ENCODE assay signal across 1 cellular context in genomic region chr10:79176949-79177602, GRCh38.
A peak's percentile ranks its signal among the peaks of the same experiment; 100 is the strongest.
TF ChIP-seq lines count a peak whose summit lies in the region.

No MANE protein-coding gene starts in this region.

TF ChIP-seq in HepG2, 621 proteins besides CTCF, POLR2A, EP300 and RAD21 (continued from another document and continues in another):
- TF ChIP-seq UBTF (CRISPR knock-in tag; IDR thresholded peaks at IDR 0.05) (peak; percentile 63), ZNF709 (CRISPR knock-in tag; IDR thresholded peaks at IDR 0.05) (no peak), NFIB (CRISPR knock-in tag; IDR thresholded peaks at IDR 0.05; ENCODE audit: borderline replicate concordance) (no peak), PRMT3 (CRISPR knock-in tag; IDR thresholded peaks at IDR 0.05; ENCODE audit: borderline replicate concordance, low read depth) (no peak), ZNF563 (CRISPR knock-in tag; IDR thresholded peaks at IDR 0.05) (peak; percentile 62; the same call in 1 of the 2 replicates), CENPX (CRISPR knock-in tag; IDR thresholded peaks at IDR 0.05) (no peak), ZNF30 (CRISPR knock-in tag; IDR thresholded peaks at IDR 0.05) (no peak), MTA3 (CRISPR knock-in tag; IDR thresholded peaks at IDR 0.05) (no peak), IKZF4 (CRISPR knock-in tag; IDR thresholded peaks at IDR 0.05; ENCODE audit: borderline replicate concordance, low read depth, not compliant biosample characterization) (no peak), ZNF121 (CRISPR knock-in tag; IDR thresholded peaks at IDR 0.05) (peak; percentile 97), FOXP1 (IDR thresholded peaks at IDR 0.05) (no peak), FOXP1 (CRISPR knock-in tag; IDR thresholded peaks at IDR 0.05) (peak; percentile 78), ZBTB42 (CRISPR knock-in tag; IDR thresholded peaks at IDR 0.05) (no peak), SAP130 (CRISPR knock-in tag; IDR thresholded peaks at IDR 0.05; ENCODE audit: low read depth) (peak; percentile 87), ZNF607 (CRISPR knock-in tag; IDR thresholded peaks at IDR 0.05; ENCODE audit: borderline replicate concordance) (peak; percentile 89; the same call in 1 of the 2 replicates), ZNF251 (CRISPR knock-in tag; IDR thresholded peaks at IDR 0.05) (no peak), ZBTB39 (CRISPR knock-in tag; IDR thresholded peaks at IDR 0.05) (no peak), ZNF841 (CRISPR knock-in tag; IDR thresholded peaks at IDR 0.05; ENCODE audit: borderline replicate concordance) (no peak), RFXAP (CRISPR knock-in tag; IDR thresholded peaks at IDR 0.05; ENCODE audit: borderline replicate concordance) (no peak), KLF9 (CRISPR knock-in tag; IDR thresholded peaks at IDR 0.05; ENCODE audit: low read depth) (no peak), ZNF225 (CRISPR knock-in tag; IDR thresholded peaks at IDR 0.05) (no peak), HNRNPUL1 (IDR thresholded peaks at IDR 0.05; ENCODE audit: low read depth, low read length) (no peak), JUN (CRISPR knock-in tag; IDR thresholded peaks at IDR 0.05) (no peak), GABPA (IDR thresholded peaks at IDR 0.05; ENCODE audit: low read depth, low read length) (no peak), GABPA (CRISPR knock-in tag; IDR thresholded peaks at IDR 0.05; ENCODE audit: low read depth) (peak; percentile 34), SNAPC4 (CRISPR knock-in tag; IDR thresholded peaks at IDR 0.05) (peak; percentile 62; the same call in 1 of the 2 replicates)
- TF ChIP-seq, protein P1, sequence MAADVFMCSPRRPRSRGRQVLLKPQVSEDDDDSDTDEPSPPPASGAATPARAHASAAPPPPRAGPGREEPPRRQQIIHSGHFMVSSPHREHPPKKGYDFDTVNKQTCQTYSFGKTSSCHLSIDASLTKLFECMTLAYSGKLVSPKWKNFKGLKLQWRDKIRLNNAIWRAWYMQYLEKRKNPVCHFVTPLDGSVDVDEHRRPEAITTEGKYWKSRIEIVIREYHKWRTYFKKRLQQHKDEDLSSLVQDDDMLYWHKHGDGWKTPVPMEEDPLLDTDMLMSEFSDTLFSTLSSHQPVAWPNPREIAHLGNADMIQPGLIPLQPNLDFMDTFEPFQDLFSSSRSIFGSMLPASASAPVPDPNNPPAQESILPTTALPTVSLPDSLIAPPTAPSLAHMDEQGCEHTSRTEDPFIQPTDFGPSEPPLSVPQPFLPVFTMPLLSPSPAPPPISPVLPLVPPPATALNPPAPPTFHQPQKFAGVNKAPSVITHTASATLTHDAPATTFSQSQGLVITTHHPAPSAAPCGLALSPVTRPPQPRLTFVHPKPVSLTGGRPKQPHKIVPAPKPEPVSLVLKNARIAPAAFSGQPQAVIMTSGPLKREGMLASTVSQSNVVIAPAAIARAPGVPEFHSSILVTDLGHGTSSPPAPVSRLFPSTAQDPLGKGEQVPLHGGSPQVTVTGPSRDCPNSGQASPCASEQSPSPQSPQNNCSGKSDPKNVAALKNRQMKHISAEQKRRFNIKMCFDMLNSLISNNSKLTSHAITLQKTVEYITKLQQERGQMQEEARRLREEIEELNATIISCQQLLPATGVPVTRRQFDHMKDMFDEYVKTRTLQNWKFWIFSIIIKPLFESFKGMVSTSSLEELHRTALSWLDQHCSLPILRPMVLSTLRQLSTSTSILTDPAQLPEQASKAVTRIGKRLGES (CRISPR knock-in tag; IDR thresholded peaks at IDR 0.05; ENCODE audit: borderline replicate concordance), result no peak
- TF ChIP-seq, protein P2, sequence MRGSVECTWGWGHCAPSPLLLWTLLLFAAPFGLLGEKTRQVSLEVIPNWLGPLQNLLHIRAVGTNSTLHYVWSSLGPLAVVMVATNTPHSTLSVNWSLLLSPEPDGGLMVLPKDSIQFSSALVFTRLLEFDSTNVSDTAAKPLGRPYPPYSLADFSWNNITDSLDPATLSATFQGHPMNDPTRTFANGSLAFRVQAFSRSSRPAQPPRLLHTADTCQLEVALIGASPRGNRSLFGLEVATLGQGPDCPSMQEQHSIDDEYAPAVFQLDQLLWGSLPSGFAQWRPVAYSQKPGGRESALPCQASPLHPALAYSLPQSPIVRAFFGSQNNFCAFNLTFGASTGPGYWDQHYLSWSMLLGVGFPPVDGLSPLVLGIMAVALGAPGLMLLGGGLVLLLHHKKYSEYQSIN (CRISPR knock-in tag; IDR thresholded peaks at IDR 0.05; ENCODE audit: borderline replicate concordance), result no peak
- TF ChIP-seq, protein P3, sequence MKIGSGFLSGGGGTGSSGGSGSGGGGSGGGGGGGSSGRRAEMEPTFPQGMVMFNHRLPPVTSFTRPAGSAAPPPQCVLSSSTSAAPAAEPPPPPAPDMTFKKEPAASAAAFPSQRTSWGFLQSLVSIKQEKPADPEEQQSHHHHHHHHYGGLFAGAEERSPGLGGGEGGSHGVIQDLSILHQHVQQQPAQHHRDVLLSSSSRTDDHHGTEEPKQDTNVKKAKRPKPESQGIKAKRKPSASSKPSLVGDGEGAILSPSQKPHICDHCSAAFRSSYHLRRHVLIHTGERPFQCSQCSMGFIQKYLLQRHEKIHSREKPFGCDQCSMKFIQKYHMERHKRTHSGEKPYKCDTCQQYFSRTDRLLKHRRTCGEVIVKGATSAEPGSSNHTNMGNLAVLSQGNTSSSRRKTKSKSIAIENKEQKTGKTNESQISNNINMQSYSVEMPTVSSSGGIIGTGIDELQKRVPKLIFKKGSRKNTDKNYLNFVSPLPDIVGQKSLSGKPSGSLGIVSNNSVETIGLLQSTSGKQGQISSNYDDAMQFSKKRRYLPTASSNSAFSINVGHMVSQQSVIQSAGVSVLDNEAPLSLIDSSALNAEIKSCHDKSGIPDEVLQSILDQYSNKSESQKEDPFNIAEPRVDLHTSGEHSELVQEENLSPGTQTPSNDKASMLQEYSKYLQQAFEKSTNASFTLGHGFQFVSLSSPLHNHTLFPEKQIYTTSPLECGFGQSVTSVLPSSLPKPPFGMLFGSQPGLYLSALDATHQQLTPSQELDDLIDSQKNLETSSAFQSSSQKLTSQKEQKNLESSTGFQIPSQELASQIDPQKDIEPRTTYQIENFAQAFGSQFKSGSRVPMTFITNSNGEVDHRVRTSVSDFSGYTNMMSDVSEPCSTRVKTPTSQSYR (CRISPR knock-in tag; IDR thresholded peaks at IDR 0.05; ENCODE audit: borderline replicate concordance), result no peak
- TF ChIP-seq, protein P4, sequence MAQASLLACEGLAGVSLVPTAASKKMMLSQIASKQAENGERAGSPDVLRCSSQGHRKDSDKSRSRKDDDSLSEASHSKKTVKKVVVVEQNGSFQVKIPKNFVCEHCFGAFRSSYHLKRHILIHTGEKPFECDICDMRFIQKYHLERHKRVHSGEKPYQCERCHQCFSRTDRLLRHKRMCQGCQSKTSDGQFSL (CRISPR knock-in tag; IDR thresholded peaks at IDR 0.05), result no peak
- TF ChIP-seq, protein P5, sequence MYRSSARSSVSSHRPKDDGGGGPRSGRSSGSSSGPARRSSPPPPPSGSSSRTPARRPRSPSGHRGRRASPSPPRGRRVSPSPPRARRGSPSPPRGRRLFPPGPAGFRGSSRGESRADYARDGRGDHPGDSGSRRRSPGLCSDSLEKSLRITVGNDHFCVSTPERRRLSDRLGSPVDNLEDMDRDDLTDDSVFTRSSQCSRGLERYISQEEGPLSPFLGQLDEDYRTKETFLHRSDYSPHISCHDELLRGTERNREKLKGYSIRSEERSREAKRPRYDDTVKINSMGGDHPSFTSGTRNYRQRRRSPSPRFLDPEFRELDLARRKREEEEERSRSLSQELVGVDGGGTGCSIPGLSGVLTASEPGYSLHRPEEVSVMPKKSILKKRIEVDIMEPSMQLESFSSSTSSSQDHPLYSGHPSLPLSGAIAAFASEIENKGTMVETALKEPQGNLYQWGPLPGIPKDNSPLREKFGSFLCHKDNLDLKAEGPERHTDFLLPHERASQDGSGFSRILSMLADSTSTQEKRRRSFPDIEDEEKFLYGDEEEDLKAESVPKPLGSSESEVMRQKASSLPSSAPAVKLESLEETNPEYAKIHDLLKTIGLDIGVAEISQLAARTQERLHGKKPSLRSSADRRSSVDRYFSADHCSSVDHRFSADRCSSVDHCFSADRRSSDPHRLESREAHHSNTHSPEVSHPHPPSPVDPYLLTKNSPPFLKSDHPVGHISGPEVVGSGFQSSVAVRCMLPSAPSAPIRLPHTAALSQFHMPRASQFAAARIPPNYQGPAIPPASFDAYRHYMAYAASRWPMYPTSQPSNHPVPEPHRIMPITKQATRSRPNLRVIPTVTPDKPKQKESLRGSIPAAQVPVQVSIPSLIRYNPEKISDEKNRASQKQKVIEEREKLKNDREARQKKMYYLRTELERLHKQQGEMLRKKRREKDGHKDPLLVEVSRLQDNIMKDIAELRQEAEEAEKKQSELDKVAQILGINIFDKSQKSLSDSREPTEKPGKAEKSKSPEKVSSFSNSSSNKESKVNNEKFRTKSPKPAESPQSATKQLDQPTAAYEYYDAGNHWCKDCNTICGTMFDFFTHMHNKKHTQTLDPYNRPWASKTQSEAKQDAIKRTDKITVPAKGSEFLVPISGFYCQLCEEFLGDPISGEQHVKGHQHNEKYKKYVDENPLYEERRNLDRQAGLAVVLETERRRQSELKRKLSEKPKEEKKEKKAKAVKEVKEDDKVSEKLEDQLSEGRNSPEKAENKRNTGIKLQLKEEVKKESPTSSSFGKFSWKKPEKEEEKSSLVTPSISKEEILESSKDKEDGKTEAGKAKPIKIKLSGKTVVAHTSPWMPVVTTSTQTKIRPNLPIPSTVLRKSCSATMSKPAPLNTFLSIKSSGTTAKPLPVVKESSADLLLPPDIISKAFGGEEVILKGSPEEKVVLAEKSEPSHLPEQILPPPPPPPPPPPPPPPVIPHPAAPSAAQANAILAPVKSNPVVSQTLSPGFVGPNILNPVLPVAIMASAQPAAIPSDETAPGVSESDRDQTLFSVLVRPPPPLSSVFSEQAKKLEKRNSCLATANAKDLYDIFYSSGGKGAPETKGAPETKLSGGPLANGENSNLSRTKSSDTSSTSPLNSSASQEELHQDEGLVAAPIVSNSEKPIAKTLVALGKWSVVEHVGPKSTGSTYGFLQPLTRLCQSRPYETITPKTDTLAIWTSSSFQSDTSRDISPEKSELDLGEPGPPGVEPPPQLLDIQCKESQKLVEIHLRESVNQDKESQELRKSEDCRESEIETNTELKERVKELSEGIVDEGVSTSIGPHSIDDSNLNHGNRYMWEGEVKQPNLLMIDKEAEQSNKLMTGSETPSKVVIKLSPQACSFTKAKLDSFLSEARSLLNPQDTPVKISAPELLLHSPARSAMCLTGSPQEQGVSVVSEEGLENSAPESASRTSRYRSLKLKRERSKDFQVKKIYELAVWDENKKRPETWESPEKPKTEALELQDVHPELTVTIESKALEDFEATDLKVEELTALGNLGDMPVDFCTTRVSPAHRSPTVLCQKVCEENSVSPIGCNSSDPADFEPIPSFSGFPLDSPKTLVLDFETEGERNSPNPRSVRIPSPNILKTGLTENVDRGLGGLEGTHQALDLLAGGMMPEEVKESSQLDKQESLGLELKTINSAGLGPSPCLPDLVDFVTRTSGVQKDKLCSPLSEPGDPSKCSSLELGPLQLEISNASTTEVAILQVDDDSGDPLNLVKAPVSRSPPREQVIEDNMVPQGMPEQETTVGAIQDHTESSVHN (CRISPR knock-in tag; IDR thresholded peaks at IDR 0.05), result no peak
